Comparison of ENCODE assay signal across 10 cellular contexts in the genomic region with DNA sequence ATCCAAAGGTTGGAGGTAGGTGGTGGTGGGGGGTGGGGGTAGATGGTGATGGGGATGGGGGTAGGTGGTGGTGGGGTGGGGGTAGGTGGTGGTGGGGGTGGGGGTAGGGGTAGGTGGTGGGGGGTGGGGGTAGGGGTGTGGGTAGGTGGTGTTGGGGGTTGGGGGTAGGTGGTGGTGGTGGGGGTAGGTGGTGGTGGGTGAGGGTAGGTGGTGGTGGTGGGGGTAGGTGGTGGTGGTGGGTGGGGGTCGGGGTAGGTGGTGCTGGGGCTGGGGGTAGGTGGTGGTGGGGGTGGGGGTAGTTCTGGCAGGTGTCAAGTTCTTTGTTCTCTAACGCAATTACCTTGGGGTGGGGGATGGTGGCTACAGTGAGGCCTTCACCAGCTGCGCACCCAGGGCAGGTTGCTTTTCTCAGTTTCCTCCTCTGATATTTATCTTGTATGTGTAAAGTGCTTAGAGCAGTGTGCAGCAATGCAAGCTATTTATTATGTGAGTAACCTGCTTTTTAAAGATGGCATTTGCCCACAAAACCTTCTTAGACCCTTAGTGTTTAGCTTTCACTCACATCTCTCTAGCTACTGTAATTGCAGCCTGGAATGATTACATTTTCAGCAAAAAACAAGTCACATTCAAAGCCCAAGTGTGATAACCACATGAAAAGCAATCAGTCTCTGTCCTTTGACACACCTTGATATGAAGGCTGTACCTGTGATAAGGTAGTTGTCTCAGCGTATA. TPM values are rescaled to one million over a fixed set of nuclear protein-coding genes. Genes with fewer than 3 reads are reported as not detected.
DNase-seq lines count a peak whose midpoint lies in the region; ATAC-seq and TF ChIP-seq lines count a peak whose summit lies in the region.
"Had no signal": no experiment of that assay in that cellular context is flagged by ENCODE, and none has a peak within 500 bp of the region (broad histone marks: within the 10 kb centered on the region; RNA-seq: fewer than 3 reads in every experiment).

No MANE protein-coding gene starts in this region.

- no peaks in the 10 kb centered on the region for H3K9me3 ChIP-seq in endodermal cell (ENCODE audit: control insufficient read depth, low read length)
- no peaks in the 10 kb centered on the region for H3K9me3 ChIP-seq in esophagus squamous epithelium

- DNase-seq in NCI-H1436 (lab: John Stamatoyannopoulos, UW) (peak; percentile 58), NCI-H1436 treated with DMSO at 0.1 percent for 48 hours (lab: John Stamatoyannopoulos, UW) (no peak), T-helper 2 cell (peak in 4 of 5 experiments; percentile 34 to 95 (median 44)), endodermal cell (no peak), esophagus squamous epithelium (lab: John Stamatoyannopoulos, UW) (no peak)
- DNase-seq: 8988T, left cardiac atrium had no signal

- H3K27ac ChIP-seq in endodermal cell (ENCODE audit: low read depth, low read length) (no peak overlapping the region), esophagus squamous epithelium (peak overlapping the region in 1 of 4 donors; percentile 26)

- H3K4me3 Mint-ChIP-seq in endodermal cell = no peak overlapping the region

- ATAC-seq in GM18868 (IDR thresholded peaks at IDR 0.05; ENCODE audit: unreplicated experiment) = peak; percentile 61
- ATAC-seq in HG03095 (IDR thresholded peaks at IDR 0.05; ENCODE audit: unreplicated experiment) = no peak
- ATAC-seq in GM18870 (IDR thresholded peaks at IDR 0.05; ENCODE audit: unreplicated experiment) = no peak

- H3K36me3 ChIP-seq in endodermal cell (ENCODE audit: control insufficient read depth, insufficient read depth, low read length) = no peaks in the 10 kb centered on the region
- H3K36me3 ChIP-seq in esophagus squamous epithelium = no peaks in the 10 kb centered on the region

- intact Hi-C loops in esophagus squamous epithelium (cut with DNase I) = no loop called here

- no peak overlapping the region for H3K9ac ChIP-seq in endodermal cell (ENCODE audit: extremely low read depth, low read length, poor library complexity, severe bottlenecking)

- H3K4me3 ChIP-seq in endodermal cell (ENCODE audit: low read length) (peak overlapping the region; percentile 18), esophagus squamous epithelium (no peak overlapping the region)

- peaks cover 16% of the 10 kb centered on the region for H3K4me1 Mint-ChIP-seq in endodermal cell

- peaks cover 7% of the 10 kb centered on the region for H3K27me3 ChIP-seq in endodermal cell (ENCODE audit: control insufficient read depth, insufficient read depth, low read length, poor library complexity, severe bottlenecking)
- peaks cover 0 to 21% (median 0%) of the 10 kb centered on the region in 4 donors for H3K27me3 ChIP-seq in esophagus squamous epithelium

- WGBS in endodermal cell (ENCODE audit: insufficient coverage in 1 of 2, insufficient read length in 1 of 2), 2 experiments = 80% methylated on average over 3 of the region's 4 CpGs; no CpG with 5 or more reads in 1 of the 2 experiments
- 71 to 78% methylated on average over 3 of the region's 4 CpGs for WGBS in esophagus squamous epithelium, 2 donors

- TF ChIP-seq CTCF in endodermal cell (conservative IDR thresholded peaks at IDR 0.05) = no peak
- TF ChIP-seq CTCF in esophagus squamous epithelium (IDR thresholded peaks at IDR 0.05) = no peak

- H3K27me3 Mint-ChIP-seq in endodermal cell (ENCODE audit: insufficient read depth) = peaks cover 21% of the 10 kb centered on the region

- H3K4me1 ChIP-seq in endodermal cell (ENCODE audit: control insufficient read depth, insufficient read depth, low read length) = peaks cover 10% of the 10 kb centered on the region
- peaks cover 0 to 4% (median 0%) of the 10 kb centered on the region in 3 donors for H3K4me1 ChIP-seq in esophagus squamous epithelium

- no peak overlapping the region for H3K27ac Mint-ChIP-seq in endodermal cell

- no peaks in the 10 kb centered on the region for H3K9me3 Mint-ChIP-seq in endodermal cell

- no peaks in the 10 kb centered on the region for H3K36me3 Mint-ChIP-seq in endodermal cell (ENCODE audit: low read depth)

- TF ChIP-seq POLR2A in esophagus squamous epithelium (IDR thresholded peaks at IDR 0.05) = no peak

RNA-seq across cellular contexts. Expression of gene CCDC167, which starts 8.2 kb away (rescaled TPM):
- total RNA-seq in endodermal cell (10 to 100 TPM; 60.4 to 66.1 TPM), esophagus squamous epithelium (10 to 100 TPM; 16.4 to 77.8 (median 41.6) TPM)
- polyA plus RNA-seq in endodermal cell (2013, experiment 1 of 2) = 65.2 TPM
- polyA plus RNA-seq in endodermal cell (2013, experiment 2 of 2) = 71.0 TPM

Comparison
In these comparisons a context has a peak if more than half of its experiments do, and no peak if none do; other contexts are left out.
1. DNase-seq: peak in NCI-H1436 (single experiment) and T-helper 2 cell (4 of 5); none in NCI-H1436 treated with DMSO at 0.1 percent for 48 hours (single experiment), endodermal cell (single experiment) and esophagus squamous epithelium (single experiment).